In the genomic region with DNA sequence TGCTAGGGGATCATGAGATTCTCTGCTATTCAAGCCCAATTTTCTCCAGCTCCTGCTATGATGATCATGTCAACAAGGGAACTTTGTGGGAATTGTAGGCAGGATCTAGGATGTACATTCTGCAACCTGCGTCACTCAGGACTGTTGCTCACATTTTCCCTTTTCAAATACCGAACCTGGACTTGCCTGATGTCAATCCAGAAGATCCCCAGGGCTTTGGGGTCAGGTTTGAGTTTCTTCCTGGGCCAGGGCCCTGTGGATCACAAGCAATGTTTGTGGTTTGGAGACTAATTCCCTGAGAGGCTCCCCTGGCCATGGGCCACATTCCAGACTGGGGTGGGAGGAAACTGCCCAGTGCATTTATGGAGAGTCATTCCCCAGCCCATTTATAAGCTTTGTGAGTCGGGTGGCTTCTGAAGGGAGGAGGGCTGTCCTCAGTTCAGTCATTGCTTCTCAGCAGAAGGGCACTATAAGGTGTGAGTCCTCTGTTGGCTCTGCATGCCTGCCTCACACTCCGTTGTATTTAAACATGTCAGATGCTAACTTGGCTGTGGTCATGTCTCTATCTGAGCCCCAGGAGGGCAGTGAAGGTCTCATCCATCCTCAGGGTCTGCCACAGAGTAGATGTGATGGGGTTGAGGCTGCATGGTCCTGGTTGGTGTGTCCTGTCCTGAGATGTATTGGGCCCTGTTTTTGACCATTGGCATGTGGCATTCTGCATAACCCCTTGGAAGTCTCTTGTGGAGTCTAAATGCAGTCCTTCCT, we compare ENCODE assay signal across 1 cellular context.
A peak's percentile ranks its signal among the peaks of the same experiment; 100 is the strongest.
TF ChIP-seq lines count a peak whose summit lies in the region.

No MANE protein-coding gene starts in this region.

TF ChIP-seq in SK-N-SH, 30 proteins besides CTCF, POLR2A, EP300 and RAD21 (continued from another document):
- peak; percentile 97 for TF ChIP-seq NFIC (IDR thresholded peaks at IDR 0.05; ENCODE audit: borderline replicate concordance)
- peak; percentile 57 for TF ChIP-seq JUND (IDR thresholded peaks at IDR 0.05)
- peak; percentile 10; the same call in 1 of the 2 replicates for TF ChIP-seq ZBTB33 (IDR thresholded peaks at IDR 0.05; ENCODE audit: borderline replicate concordance, low read depth)
- peak; percentile 68 for TF ChIP-seq FOSL2 (IDR thresholded peaks at IDR 0.05; ENCODE audit: borderline replicate concordance, low read depth)
- 0 out of 2 replicates have a peak, but pooled peaks have one; percentile 20 for TF ChIP-seq YY1 (IDR thresholded peaks at IDR 0.05; ENCODE audit: low read depth)
- TF ChIP-seq RFX5 (IDR thresholded peaks at IDR 0.05; ENCODE audit: low read length), result no peak
- no peak for TF ChIP-seq USF1 (IDR thresholded peaks at IDR 0.05; ENCODE audit: borderline replicate concordance, low read depth)
- TF ChIP-seq TCF12 (IDR thresholded peaks at IDR 0.05), result peak; percentile 83
- 0 out of 2 replicates have a peak, but pooled peaks have one; percentile 46 for TF ChIP-seq FOXM1 (IDR thresholded peaks at IDR 0.05; ENCODE audit: low read depth)
